ENCODE assay signal across 8 cellular contexts in the genomic region with DNA sequence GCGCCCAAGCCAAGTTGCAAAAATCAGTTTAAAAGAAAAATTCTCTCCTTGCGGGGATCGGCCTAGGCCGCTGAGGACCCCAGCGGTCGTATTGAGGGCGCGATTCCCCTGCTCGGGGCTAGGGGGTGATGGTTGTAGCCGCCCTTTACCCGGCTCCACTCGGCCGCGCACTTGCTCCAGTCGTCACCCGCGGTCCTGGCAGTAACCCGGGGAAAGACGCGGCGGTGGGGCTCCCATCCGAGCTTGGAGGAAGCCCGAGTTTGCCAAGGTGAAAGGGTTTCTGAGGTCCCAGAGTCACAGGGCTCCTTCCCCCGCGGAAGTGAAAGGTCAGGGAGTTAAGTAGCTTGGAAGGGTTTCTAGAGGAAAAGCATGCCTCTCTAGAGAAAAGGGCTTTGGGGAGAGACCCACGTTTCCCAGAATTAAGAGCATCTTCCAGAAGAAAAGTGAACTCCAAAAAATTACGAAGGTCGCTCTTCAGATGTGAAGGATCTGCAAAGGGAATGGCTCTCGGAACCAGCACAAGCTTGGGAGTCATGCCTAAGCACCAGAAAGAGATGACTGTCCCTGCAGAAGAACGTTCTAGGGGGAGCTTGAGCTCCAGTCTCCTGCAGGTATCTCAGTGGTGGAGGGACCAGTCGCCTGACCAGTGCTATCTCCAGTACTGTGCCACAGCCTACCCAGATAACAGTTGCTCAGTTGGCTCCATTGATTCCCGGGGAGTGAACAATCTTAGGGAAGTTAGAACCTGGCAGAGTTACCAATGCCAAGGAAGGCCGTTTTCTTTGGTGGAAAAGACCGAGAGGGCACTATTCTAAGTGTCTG. TPM values are rescaled to one million over a fixed set of nuclear protein-coding genes. Genes with fewer than 3 reads are reported as not detected.
A peak's percentile ranks its signal among the peaks of the same experiment; 100 is the strongest.
DNase-seq lines count a peak whose midpoint lies in the region; ATAC-seq and TF ChIP-seq lines count a peak whose summit lies in the region.

No MANE protein-coding gene starts in this region.

- DNase-seq in NK-92 treated with Interleukin-12 subunit alpha and Interleukin-12 subunit beta, amount 100 ng/mL, for 24 hours (lab: John Stamatoyannopoulos, UW): peak; percentile 44
- no peak for DNase-seq in NK-92 (lab: John Stamatoyannopoulos, UW; ENCODE audit: unreplicated experiment)
- DNase-seq in activated naive CD4-positive, alpha-beta T cell treated with anti-CD3 and anti-CD28 coated beads, Interleukin-2, amount 50 U/mL, for 16 hours: peak; percentile 39
- DNase-seq in cardiac muscle cell (ENCODE audit: low read depth in 1 of 2, low spot score in 1 of 2): peak; percentile 33 to 60
- no peak for DNase-seq in cerebellar nuclear complex (lab: John Stamatoyannopoulos, UW)

- 0 out of 2 replicates have a peak, but pooled peaks cover 4% of the 10 kb centered on the region for H4K20me1 ChIP-seq in OCI-LY3 (ENCODE audit: insufficient read depth, low read length)

- H3K9ac ChIP-seq in OCI-LY3 (ENCODE audit: low read length): peak overlapping the region; percentile 88
- peak overlapping the region; percentile 67 for H3K9ac ChIP-seq in parathyroid adenoma

- H3K27ac ChIP-seq in OCI-LY3 (ENCODE audit: low read length) (peak overlapping the region; percentile 58), cardiac muscle cell (peak overlapping the region; percentile 84), parathyroid adenoma (peak overlapping the region; percentile 89)

- ATAC-seq in HG02840 (IDR thresholded peaks at IDR 0.05; ENCODE audit: low FRiP score, unreplicated experiment): peak; percentile 16

- H3K36me3 ChIP-seq in OCI-LY3 (replicated peaks; ENCODE audit: low read depth, low read length) (peaks cover 18% of the 10 kb centered on the region), cardiac muscle cell (peaks cover 19% of the 10 kb centered on the region), parathyroid adenoma (ENCODE audit: control insufficient read depth, insufficient read depth, low read length) (no peaks in the 10 kb centered on the region)

- H3K4me2 ChIP-seq in OCI-LY3 (ENCODE audit: low read length): peak overlapping the region; percentile 99
- peak overlapping the region; percentile 80 for H3K4me2 ChIP-seq in parathyroid adenoma (ENCODE audit: low read length)

- H3K4me1 ChIP-seq in OCI-LY3 (ENCODE audit: low read length): peaks cover 9% of the 10 kb centered on the region
- H3K4me1 ChIP-seq in cardiac muscle cell (ENCODE audit: low read depth): peaks cover 4% of the 10 kb centered on the region
- peaks cover 3% of the 10 kb centered on the region for H3K4me1 ChIP-seq in parathyroid adenoma

- H2AFZ ChIP-seq in OCI-LY3 (ENCODE audit: low read depth, low read length) (peak overlapping the region; percentile 33; the same call in 1 of the 2 replicates), parathyroid adenoma (peak overlapping the region; percentile 84)

- TF ChIP-seq CTCF in OCI-LY3 (IDR thresholded peaks at IDR 0.05; ENCODE audit: low read depth, low read length) (peak; percentile 11; the same call in 1 of the 2 replicates), cardiac muscle cell (IDR thresholded peaks at IDR 0.05; ENCODE audit: low read depth, low read length) (no peak), parathyroid adenoma (IDR thresholded peaks at IDR 0.05) (no peak)

- H3K9me3 ChIP-seq in OCI-LY3 (ENCODE audit: insufficient read depth, low read length) (no peaks in the 10 kb centered on the region), cardiac muscle cell (ENCODE audit: low read depth) (no peaks in the 10 kb centered on the region), parathyroid adenoma (ENCODE audit: control insufficient read depth, low read length) (no peaks in the 10 kb centered on the region)

- H3K4me3 ChIP-seq in OCI-LY3 (ENCODE audit: low read length) (peak overlapping the region; percentile 90), cardiac muscle cell (peak overlapping the region; percentile 60), parathyroid adenoma (ENCODE audit: low read depth, low read length) (peak overlapping the region; percentile 81)

- H3K27me3 ChIP-seq in OCI-LY3 (ENCODE audit: low read depth, low read length) (no peaks in the 10 kb centered on the region), cardiac muscle cell (no peaks in the 10 kb centered on the region), parathyroid adenoma (ENCODE audit: control insufficient read depth, insufficient read depth, low read length) (no peaks in the 10 kb centered on the region)

- H3K79me2 ChIP-seq in OCI-LY3 (ENCODE audit: low read length) (peaks cover 23% of the 10 kb centered on the region), parathyroid adenoma (no peaks in the 10 kb centered on the region)

RNA-seq across cellular contexts. Expression of gene LAP3, which starts 0.9 kb away (rescaled TPM):
- 53.4 and 82.6 TPM in 2 replicates for total RNA-seq in cardiac muscle cell
- 79.0 and 97.1 TPM in 2 replicates for polyA plus RNA-seq in cardiac muscle cell

RNA-seq across cellular contexts. Expression of gene MED28, which starts 36.6 kb away (rescaled TPM):
- total RNA-seq in cardiac muscle cell: 20.1 and 20.5 TPM in 2 replicates
- 60.2 and 71.5 TPM in 2 replicates for polyA plus RNA-seq in cardiac muscle cell

Comparison
In these comparisons a context has a peak if more than half of its experiments do, and no peak if none do; other contexts are left out.
1. DNase-seq: peak in NK-92 treated with Interleukin-12 subunit alpha and Interleukin-12 subunit beta, amount 100 ng/mL, for 24 hours (single experiment), activated naive CD4-positive, alpha-beta T cell treated with anti-CD3 and anti-CD28 coated beads, Interleukin-2, amount 50 U/mL, for 16 hours (single experiment) and cardiac muscle cell (2 of 2); none in NK-92 (single experiment) and cerebellar nuclear complex (0 of 2).
2. Peak in every context shown above with its lines, with median percentiles within 50 percentile points of each other: H3K27ac ChIP-seq and H3K4me3 ChIP-seq.